In genomic region chr11:125304876-125305275, GRCh38 we compare ENCODE assay signal across 1 cellular context.
TF ChIP-seq lines count a peak whose summit lies in the region.

No MANE protein-coding gene starts in this region.

TF ChIP-seq in GM23338, 12 proteins besides CTCF, POLR2A, EP300 and RAD21 (continued from another document):
- no peak for TF ChIP-seq ETS1 (IDR thresholded peaks at IDR 0.05)
- TF ChIP-seq NANOG (IDR thresholded peaks at IDR 0.05; ENCODE audit: borderline replicate concordance): no peak
- no peak for TF ChIP-seq ZNF331 (CRISPR knock-in tag; IDR thresholded peaks at IDR 0.05; ENCODE audit: low read depth)
- no peak for TF ChIP-seq ZNF114 (CRISPR knock-in tag; IDR thresholded peaks at IDR 0.05)
- no peak for TF ChIP-seq STAT1 (IDR thresholded peaks at IDR 0.05; ENCODE audit: unreplicated experiment)
- no peak for TF ChIP-seq EZH2phosphoT487 (IDR thresholded peaks at IDR 0.05; ENCODE audit: unreplicated experiment)
- no peak for TF ChIP-seq POLR2AphosphoS5 (IDR thresholded peaks at IDR 0.05; ENCODE audit: low read depth)
- no peak for TF ChIP-seq CREB1 (CRISPR knock-in tag; IDR thresholded peaks at IDR 0.05; ENCODE audit: low read depth)
TF ChIP-seq in GM23338: peak in this region for 0.
